18 cellular contexts compared by ENCODE assay signal in the genomic region with DNA sequence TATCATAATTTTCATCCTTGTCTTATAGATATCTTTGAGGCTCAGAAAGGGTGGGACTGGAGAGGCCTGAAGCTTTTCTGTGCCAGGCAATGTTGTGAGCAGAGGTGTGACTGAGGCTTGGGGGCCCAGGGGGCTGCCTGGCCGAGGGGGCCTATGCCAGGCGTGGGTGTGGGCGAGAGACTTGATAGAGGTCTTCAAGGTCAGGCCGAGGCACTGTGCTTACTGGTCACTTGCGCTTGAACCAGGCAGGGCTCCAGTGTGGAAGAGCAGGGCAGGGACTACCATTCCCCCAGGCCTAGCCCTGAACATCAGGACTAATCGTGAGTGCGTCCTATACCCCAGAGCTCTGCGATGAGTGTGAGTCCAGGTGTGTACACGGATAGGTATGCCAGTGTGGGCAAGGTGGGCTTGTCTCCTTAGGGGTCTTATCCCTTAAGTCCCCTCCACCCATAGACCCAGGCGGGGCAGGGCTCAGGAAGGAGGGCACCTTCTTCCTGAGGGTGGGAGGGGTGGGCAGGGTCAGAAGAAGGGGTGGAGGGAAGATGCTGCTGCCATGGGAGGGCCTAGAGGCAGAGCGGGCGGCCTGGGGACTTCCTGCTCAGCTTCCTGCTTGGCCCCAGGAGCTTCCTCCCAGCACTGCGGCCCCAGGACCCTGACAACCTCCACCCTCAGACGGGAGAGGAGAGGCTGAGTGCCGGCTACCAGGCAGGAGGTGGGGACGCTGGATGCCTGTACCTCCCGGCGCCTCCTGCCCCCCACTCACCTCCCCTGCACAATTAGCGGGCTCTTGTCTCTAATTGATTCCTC.
DNase-seq lines count a peak whose midpoint lies in the region; ATAC-seq and TF ChIP-seq lines count a peak whose summit lies in the region.
"Had no signal": no experiment of that assay in that cellular context is flagged by ENCODE, and none has a peak within 500 bp of the region (broad histone marks: within the 10 kb centered on the region; RNA-seq: fewer than 3 reads in every experiment).

No MANE protein-coding gene starts in this region.

- H2BK20ac ChIP-seq in H9 (ENCODE audit: low read depth, low read length, poor library complexity, severe bottlenecking): no peak overlapping the region

- H3K4ac ChIP-seq in H9 (ENCODE audit: low read depth, low read length): no peak overlapping the region

- H3K27me3 Mint-ChIP-seq in H9 (ENCODE audit: low read depth): peaks cover 11% of the 10 kb centered on the region
- H3K27me3 Mint-ChIP-seq in neural progenitor cell (ENCODE audit: insufficient read depth, low read depth): peaks cover 6% of the 10 kb centered on the region
- no peaks in the 10 kb centered on the region for H3K27me3 Mint-ChIP-seq in activated CD8-positive, alpha-beta memory T cell treated with anti-CD3 and anti-CD28 coated beads, Interleukin-2, amount 10 ng/mL, durations not matched to agents 7 days and 5 days

- H3K79me2 ChIP-seq in H9 (ENCODE audit: insufficient read depth, low read length) (no peaks in the 10 kb centered on the region), neural progenitor cell (ENCODE audit: low read depth) (no peaks in the 10 kb centered on the region)

- H3K18ac ChIP-seq in H9 (ENCODE audit: insufficient read length, low read depth, low read length): no peak overlapping the region

- H3K23me2 ChIP-seq in H9 (ENCODE audit: insufficient read length, low read depth, low read length, poor library complexity, severe bottlenecking): no peaks in the 10 kb centered on the region

- no peak overlapping the region for H2BK15ac ChIP-seq in H9 (ENCODE audit: low read depth, low read length)

- H3K27ac Mint-ChIP-seq in H9: no peak overlapping the region; a peak in 1 of 7 replicates
- peak overlapping the region; percentile 50 for H3K27ac Mint-ChIP-seq in neural progenitor cell
- H3K27ac Mint-ChIP-seq in activated CD8-positive, alpha-beta memory T cell treated with anti-CD3 and anti-CD28 coated beads, Interleukin-2, amount 10 ng/mL, durations not matched to agents 7 days and 5 days: no peak overlapping the region

- H3K4me3 ChIP-seq in BLaER1 treated with 17β-estradiol and CSF1 and Interleukin-3, amounts not matched to agents 10 nM and 100 nM: peak overlapping the region in 7 of 10 experiments; percentile 24 to 50 (median 35); a peak in 9 of 20 replicates
- H3K4me3 ChIP-seq in neural progenitor cell: no peak overlapping the region
- H3K4me3 ChIP-seq: MG63, SJCRH30 had no signal

- H3K56ac ChIP-seq in H9 (ENCODE audit: insufficient read length, low read depth, low read length): no peak overlapping the region

- H3K9me3 ChIP-seq in BLaER1 treated with 17β-estradiol and CSF1 and Interleukin-3, amounts not matched to agents 10 nM and 100 nM (replicated peaks in 1 of 11): peaks cover 0 to 5% (median 0%) of the 10 kb centered on the region in 11 experiments; a peak in 4 of 22 replicates
- H3K9me3 ChIP-seq in H9 (ENCODE audit: control insufficient read depth, low read depth, low read length) (no peaks in the 10 kb centered on the region), neural progenitor cell (ENCODE audit: low read depth) (no peaks in the 10 kb centered on the region)
- H3K9me3 ChIP-seq: MG63, SJCRH30 had no signal

- no peaks in the 10 kb centered on the region for H3K79me1 ChIP-seq in H9 (ENCODE audit: insufficient read depth, low read depth, low read length, poor library complexity, severe bottlenecking)

- no peak overlapping the region for H3T11ph ChIP-seq in H9 (ENCODE audit: low read length)

- H3K9me3 Mint-ChIP-seq in H9: peaks cover 2 to 6% of the 10 kb centered on the region in 2 experiments; a peak in 3 of 5 replicates
- peaks cover 7% of the 10 kb centered on the region for H3K9me3 Mint-ChIP-seq in neural progenitor cell
- H3K9me3 Mint-ChIP-seq in activated CD8-positive, alpha-beta memory T cell treated with anti-CD3 and anti-CD28 coated beads, Interleukin-2, amount 10 ng/mL, durations not matched to agents 7 days and 5 days (ENCODE audit: low read depth): no peaks in the 10 kb centered on the region

- no peak overlapping the region for H4K91ac ChIP-seq in H9 (ENCODE audit: insufficient read length, low read depth, low read length)

- no peak overlapping the region for H2BK120ac ChIP-seq in H9 (ENCODE audit: low read depth, low read length, poor library complexity, severe bottlenecking)

- ATAC-seq in GM19452 (IDR thresholded peaks at IDR 0.05; ENCODE audit: unreplicated experiment): no peak
- no peak for ATAC-seq in activated CD8-positive, alpha-beta memory T cell treated with anti-CD3 and anti-CD28 coated beads, Interleukin-2, amount 10 ng/mL, durations not matched to agents 7 days and 5 days

- no peaks in the 10 kb centered on the region for H3K27me3 ChIP-seq in BLaER1 treated with 17β-estradiol and CSF1 and Interleukin-3, amounts not matched to agents 10 nM and 100 nM
- H3K27me3 ChIP-seq in H9 (ENCODE audit: insufficient read depth, low read length): no peaks in the 10 kb centered on the region
- no peaks in the 10 kb centered on the region for H3K27me3 ChIP-seq in neural progenitor cell
- H3K27me3 ChIP-seq: MG63, SJCRH30 had no signal

- CTCF ChIA-PET in activated CD8-positive, alpha-beta memory T cell treated with anti-CD3 and anti-CD28 coated beads, Interleukin-2, amount 10 ng/mL, durations not matched to agents 7 days and 5 days (lab: Charles Lee): no interaction called here

- H4K8ac ChIP-seq in H9 (replicated peaks; ENCODE audit: insufficient read length, low read depth, low read length): no peak overlapping the region

- H3K4me1 Mint-ChIP-seq in H9 (peaks cover 12 to 26% of the 10 kb centered on the region in 2 experiments), neural progenitor cell (peaks cover 38% of the 10 kb centered on the region)
- H3K4me1 Mint-ChIP-seq in activated CD8-positive, alpha-beta memory T cell treated with anti-CD3 and anti-CD28 coated beads, Interleukin-2, amount 10 ng/mL, durations not matched to agents 7 days and 5 days: peaks cover 13% of the 10 kb centered on the region

- H3K27ac ChIP-seq in BLaER1 treated with 17β-estradiol and CSF1 and Interleukin-3, amounts not matched to agents 10 nM and 100 nM: peak overlapping the region; percentile 45 to 92 (median 87); a peak in 21 of 22 replicates
- H3K27ac ChIP-seq in H9 (ENCODE audit: insufficient read length, low read depth, low read length): no peak overlapping the region
- no peak overlapping the region for H3K27ac ChIP-seq in neural progenitor cell
- H3K27ac ChIP-seq: RWPE1, SJCRH30 had no signal

- H3K23ac ChIP-seq in H9 (ENCODE audit: insufficient read length, low read depth, low read length): no peak overlapping the region

- H4K20me1 ChIP-seq in BLaER1 treated with 17β-estradiol and CSF1 and Interleukin-3, amounts not matched to agents 10 nM and 100 nM: no peaks in the 10 kb centered on the region
- no peaks in the 10 kb centered on the region for H4K20me1 ChIP-seq in H9 (ENCODE audit: control insufficient read depth, insufficient read depth, insufficient read length)
- H4K20me1 ChIP-seq in neural progenitor cell (ENCODE audit: low read depth): no peaks in the 10 kb centered on the region

- H2BK12ac ChIP-seq in H9 (ENCODE audit: insufficient read length, low read depth, low read length): no peak overlapping the region

- no peaks in the 10 kb centered on the region for H3K36me3 Mint-ChIP-seq in H9 (ENCODE audit: insufficient read depth in 1 of 3, low read depth in 3 of 3)
- H3K36me3 Mint-ChIP-seq in neural progenitor cell: no peaks in the 10 kb centered on the region
- H3K36me3 Mint-ChIP-seq in activated CD8-positive, alpha-beta memory T cell treated with anti-CD3 and anti-CD28 coated beads, Interleukin-2, amount 10 ng/mL, durations not matched to agents 7 days and 5 days: no peaks in the 10 kb centered on the region

- H4K5ac ChIP-seq in H9 (ENCODE audit: insufficient read length, low read depth, low read length): no peak overlapping the region

- H3K14ac ChIP-seq in H9 (ENCODE audit: insufficient read depth, low read length): no peak overlapping the region

- WGBS in H9 (ENCODE audit: extremely low coverage, insufficient read length, low lambda C conversion rate): no CpG with 5 or more reads among the region's 19 CpGs

- peak overlapping the region; percentile 79 to 91 (median 87) for H3K4me2 ChIP-seq in BLaER1 treated with 17β-estradiol and CSF1 and Interleukin-3, amounts not matched to agents 10 nM and 100 nM
- H3K4me2 ChIP-seq in H9 (ENCODE audit: insufficient read depth, insufficient read length, low read length): no peak overlapping the region
- no peak overlapping the region for H3K4me2 ChIP-seq in neural progenitor cell

- no peak overlapping the region for H2BK5ac ChIP-seq in H9 (ENCODE audit: insufficient read length, low read length)

- no peak overlapping the region for H2AK5ac ChIP-seq in H9 (ENCODE audit: insufficient read length, low read length)

- peaks cover 39 to 56% (median 52%) of the 10 kb centered on the region in 10 experiments for H3K4me1 ChIP-seq in BLaER1 treated with 17β-estradiol and CSF1 and Interleukin-3, amounts not matched to agents 10 nM and 100 nM
- H3K4me1 ChIP-seq in H9 (ENCODE audit: insufficient read depth, low read length) (no peaks in the 10 kb centered on the region), neural progenitor cell (peaks cover 14% of the 10 kb centered on the region)
- H3K4me1 ChIP-seq: SJCRH30 had no signal

- DNase-seq in H9: peak; percentile 50
- peak; percentile 56 for DNase-seq in UCSD-AML1 (lab: John Stamatoyannopoulos, UW; ENCODE audit: unreplicated experiment)
- no peak for DNase-seq in neural progenitor cell (ENCODE audit: low spot score)
- no peak for DNase-seq in NCI-H2081 treated with DMSO at 0.1 percent for 48 hours (lab: John Stamatoyannopoulos, UW)
- no peak for DNase-seq in activated CD8-positive, alpha-beta memory T cell treated with anti-CD3 and anti-CD28 coated beads, Interleukin-2, amount 10 ng/mL, durations not matched to agents 7 days and 5 days
- DNase-seq in HPDE6-E6E7 (ENCODE audit: extremely low spot score): no peak
- DNase-seq: ACHN, DMS 273 treated with DMSO at 0.1 percent for 48 hours, KG1, MG63, NCI-H187 treated with DMSO at 0.1 percent for 48 hours, NCI-H2171, NCI-H524, OCI-M1, SJCRH30 had no signal

- H2AFZ ChIP-seq in H9 (ENCODE audit: low read length): no peak overlapping the region
- no peak overlapping the region for H2AFZ ChIP-seq in neural progenitor cell (replicated peaks)

- H3F3A ChIP-seq in neural progenitor cell (ENCODE audit: low read depth): peaks cover 4% of the 10 kb centered on the region

- no peaks in the 10 kb centered on the region for H3K36me3 ChIP-seq in BLaER1 treated with 17β-estradiol and CSF1 and Interleukin-3, amounts not matched to agents 10 nM and 100 nM
- H3K36me3 ChIP-seq in neural progenitor cell: no peaks in the 10 kb centered on the region
- H3K36me3 ChIP-seq: MG63, SJCRH30 had no signal

- H3K4me3 Mint-ChIP-seq in H9 (no peak overlapping the region), neural progenitor cell (no peak overlapping the region)
- no peak overlapping the region for H3K4me3 Mint-ChIP-seq in activated CD8-positive, alpha-beta memory T cell treated with anti-CD3 and anti-CD28 coated beads, Interleukin-2, amount 10 ng/mL, durations not matched to agents 7 days and 5 days

- TF ChIP-seq CTCF in H9 (conservative IDR thresholded peaks at IDR 0.05) (no peak), neural progenitor cell (IDR thresholded peaks at IDR 0.05) (no peak)

- peak overlapping the region; percentile 39 to 84 (median 75); a peak in 21 of 22 replicates for H3K9ac ChIP-seq in BLaER1 treated with 17β-estradiol and CSF1 and Interleukin-3, amounts not matched to agents 10 nM and 100 nM
- H3K9ac ChIP-seq in H9 (ENCODE audit: extremely low read depth, insufficient read length, low read length) (no peak overlapping the region), neural progenitor cell (no peak overlapping the region)

Comparison
In these comparisons a context has a peak if more than half of its experiments do, and no peak if none do; other contexts are left out.
1. H3K27ac ChIP-seq: peak in BLaER1 treated with 17β-estradiol and CSF1 and Interleukin-3, amounts not matched to agents 10 nM and 100 nM (11 of 11); none in H9 (single experiment) and neural progenitor cell (single experiment).
2. H3K4me2 ChIP-seq: peak in BLaER1 treated with 17β-estradiol and CSF1 and Interleukin-3, amounts not matched to agents 10 nM and 100 nM (11 of 11); none in H9 (single experiment) and neural progenitor cell (single experiment).
3. H3K9ac ChIP-seq: peak in BLaER1 treated with 17β-estradiol and CSF1 and Interleukin-3, amounts not matched to agents 10 nM and 100 nM (11 of 11); none in H9 (single experiment) and neural progenitor cell (single experiment).
4. DNase-seq: peak in H9 (single experiment) and UCSD-AML1 (single experiment); none in neural progenitor cell (single experiment), NCI-H2081 treated with DMSO at 0.1 percent for 48 hours (single experiment), activated CD8-positive, alpha-beta memory T cell treated with anti-CD3 and anti-CD28 coated beads, Interleukin-2, amount 10 ng/mL, durations not matched to agents 7 days and 5 days (single experiment) and HPDE6-E6E7 (single experiment).